Comparison of ENCODE assay signal across 8 cellular contexts in genomic region chrX:49269010-49269767, GRCh38. TPM values are rescaled to one million over a fixed set of nuclear protein-coding genes. Genes with fewer than 3 reads are reported as not detected.
A peak's percentile ranks its signal among the peaks of the same experiment; 100 is the strongest.
DNase-seq lines count a peak whose midpoint lies in the region; ATAC-seq and TF ChIP-seq lines count a peak whose summit lies in the region.

No MANE protein-coding gene starts in this region.

- H3K27ac ChIP-seq in cingulate gyrus (ENCODE audit: low read depth, low read length): peak overlapping the region; percentile 98

- H3K27me3 ChIP-seq in BJ (ENCODE audit: control insufficient read depth, insufficient read depth, low read length): no peaks in the 10 kb centered on the region

- peak overlapping the region; percentile 65 for H3K4me3 ChIP-seq in BJ (ENCODE audit: low read depth, low read length)

- POLR2A ChIA-PET in BJ (lab: Charles Lee): interaction anchor here (0.6 to 1.1 kb wide), 2 partner anchors 78 to 712 kb away, joined by 4 to 5 read pairs; no protein-coding TSS in a partner anchor

- DNase-seq in BJ (ENCODE audit: low read depth) (peak; percentile 85), GM19240 (ENCODE audit: insufficient read length, low spot score) (peak; percentile 80), NCI-H524 (lab: John Stamatoyannopoulos, UW) (peak; percentile 99), kidney glomerular epithelial cell (lab: John Stamatoyannopoulos, UW) (peak; percentile 90)
- DNase-seq in activated CD4-positive, alpha-beta T cell treated with anti-CD3 and anti-CD28 coated beads for 4 hours: peak; percentile 92 to 96
- peak; percentile 91 to 94 for DNase-seq in stimulated activated CD4-positive, alpha-beta T cell treated with anti-CD3 and anti-CD28 coated beads, Interleukin-15, amount 100 ng/mL, for 48 hours (ENCODE audit: low read depth in 2 of 2)

- ATAC-seq in HG03457 (IDR thresholded peaks at IDR 0.05; ENCODE audit: unreplicated experiment): peak; percentile 84

- no peak for TF ChIP-seq CTCF in BJ (IDR thresholded peaks at IDR 0.05; ENCODE audit: insufficient read depth, low read depth, low read length)

- no peaks in the 10 kb centered on the region for H3K36me3 ChIP-seq in BJ (ENCODE audit: control insufficient read depth, insufficient read depth, low read length)

- CTCF ChIA-PET in BJ (lab: Yijun Ruan, JAX): no interaction called here

RNA-seq across cellular contexts. Expression of gene PPP1R3F, which starts 0.4 kb away (rescaled TPM):
- 2.5 and 3.5 TPM in 2 replicates for polyA plus RNA-seq in BJ (2011; rRNA removed)
- polyA minus RNA-seq in BJ (2011; rRNA and poly(A)+ RNA removed): 0.51 and 2.6 TPM in 2 replicates

RNA-seq across cellular contexts. Expression of gene FOXP3, which starts 4.7 kb away (rescaled TPM):
- polyA plus RNA-seq in BJ (2011; rRNA removed): 0.12 and 0.18 TPM in 2 replicates
- not detected in 2 replicates for polyA minus RNA-seq in BJ (2011; rRNA and poly(A)+ RNA removed)

RNA-seq across cellular contexts. Expression of gene CCDC22, which starts 33.9 kb away (rescaled TPM):
- polyA plus RNA-seq in BJ (2011; rRNA removed): 9.3 and 13.8 TPM in 2 replicates
- 8.2 and 19.1 TPM in 2 replicates for polyA minus RNA-seq in BJ (2011; rRNA and poly(A)+ RNA removed)

RNA-seq across cellular contexts. Expression of gene GAGE10, which starts 34.3 kb away (rescaled TPM):
- polyA plus RNA-seq in BJ (2011; rRNA removed): not detected in 2 replicates
- polyA minus RNA-seq in BJ (2011; rRNA and poly(A)+ RNA removed): not detected in 2 replicates

RNA-seq across cellular contexts. Expression of gene CACNA1F, which starts 36.0 kb away (rescaled TPM):
- polyA plus RNA-seq in BJ (2011; rRNA removed): 0.01 TPM in 1 of 2 replicates, not detected in the other
- polyA minus RNA-seq in BJ (2011; rRNA and poly(A)+ RNA removed): not detected in 2 replicates

Comparison
In these comparisons a context has a peak if more than half of its experiments do, and no peak if none do; other contexts are left out.
1. Peak in every context shown above with its lines: DNase-seq, ATAC-seq, H3K4me3 ChIP-seq and H3K27ac ChIP-seq.